ENCODE assay signal across 13 cellular contexts in genomic region chr9:3880851-3881250, GRCh38.
DNase-seq lines count a peak whose midpoint lies in the region; ATAC-seq and TF ChIP-seq lines count a peak whose summit lies in the region.
"Had no signal": no experiment of that assay in that cellular context is flagged by ENCODE, and none has a peak within 500 bp of the region (broad histone marks: within the 10 kb centered on the region; RNA-seq: fewer than 3 reads in every experiment).

No MANE protein-coding gene starts in this region.

- DNase-seq in GM04503 (ENCODE audit: low read depth) = peak; percentile 95
- DNase-seq in fibroblast of mammary gland (ENCODE audit: low read depth) = peak; percentile 99
- DNase-seq in skeletal muscle cell (ENCODE audit: low read depth) = peak; percentile 95
- DNase-seq in NCI-H1417 treated with DMSO at 0.1 percent for 48 hours (lab: John Stamatoyannopoulos, UW) = no peak
- no peak for DNase-seq in stomach
- DNase-seq: activated naive CD8-positive, alpha-beta T cell treated with anti-CD3 and anti-CD28 coated beads, Interleukin-2, amount 10 ng/mL, durations not matched to agents 7 days and 5 days; effector memory CD4-positive, alpha-beta T cell; NK-92 treated with Interleukin-12 subunit alpha and Interleukin-12 subunit beta, amount 100 ng/mL, for 24 hours; T-cell had no signal

- TF ChIP-seq EP300 in stomach (IDR thresholded peaks at IDR 0.05) = no peak

- H3K27ac Mint-ChIP-seq in T-helper 1 cell treated with Interleukin-12 subunit alpha and Interleukin-12 subunit beta and Interleukin-4 antibody, amounts not matched to agents 30 μg/mL and 1 μg/mL, for 36 hours = peak overlapping the region; percentile 18
- H3K27ac Mint-ChIP-seq: activated naive CD8-positive, alpha-beta T cell treated with anti-CD3 and anti-CD28 coated beads, Interleukin-2, amount 10 ng/mL, durations not matched to agents 7 days and 5 days; T-cell had no signal

- H3K36me3 ChIP-seq in stomach = peaks cover 0 to 10% (median 3%) of the 10 kb centered on the region in 4 donors

- no peaks in the 10 kb centered on the region for H3K9me3 ChIP-seq in stomach

- peaks cover 8% of the 10 kb centered on the region for H3K4me1 Mint-ChIP-seq in T-helper 1 cell treated with Interleukin-12 subunit alpha and Interleukin-12 subunit beta and Interleukin-4 antibody, amounts not matched to agents 30 μg/mL and 1 μg/mL, for 36 hours (ENCODE audit: low read depth)
- H3K4me1 Mint-ChIP-seq: activated naive CD8-positive, alpha-beta T cell treated with anti-CD3 and anti-CD28 coated beads, Interleukin-2, amount 10 ng/mL, durations not matched to agents 7 days and 5 days; T-cell had no signal

- WGBS in stomach, 5 donors = 0 to 90% (median 57%) methylated on average over 1 of the region's 1 CpG

- H3K4me3 ChIP-seq in fibroblast of mammary gland (ENCODE audit: control insufficient read depth, low read depth, low read length) = no peak overlapping the region
- H3K4me3 ChIP-seq in skeletal muscle cell (ENCODE audit: low read depth, low read length) = no peak overlapping the region
- H3K4me3 ChIP-seq in stomach = no peak overlapping the region
- H3K4me3 ChIP-seq: skin epidermis had no signal

- TF ChIP-seq CTCF in fibroblast of mammary gland (conservative IDR thresholded peaks at IDR 0.05; ENCODE audit: control insufficient read depth, insufficient read depth, low read depth, low read length) = no peak
- TF ChIP-seq CTCF in stomach (IDR thresholded peaks at IDR 0.05) = no peak

- no peaks in the 10 kb centered on the region for H3K27me3 Mint-ChIP-seq in T-helper 1 cell treated with Interleukin-12 subunit alpha and Interleukin-12 subunit beta and Interleukin-4 antibody, amounts not matched to agents 30 μg/mL and 1 μg/mL, for 36 hours (ENCODE audit: low read depth)

- no peaks in the 10 kb centered on the region for H3K36me3 Mint-ChIP-seq in T-helper 1 cell treated with Interleukin-12 subunit alpha and Interleukin-12 subunit beta and Interleukin-4 antibody, amounts not matched to agents 30 μg/mL and 1 μg/mL, for 36 hours (ENCODE audit: low read depth)
- H3K36me3 Mint-ChIP-seq: activated naive CD8-positive, alpha-beta T cell treated with anti-CD3 and anti-CD28 coated beads, Interleukin-2, amount 10 ng/mL, durations not matched to agents 7 days and 5 days; T-cell had no signal

- peaks cover 4% of the 10 kb centered on the region for H3K9me3 Mint-ChIP-seq in T-helper 1 cell treated with Interleukin-12 subunit alpha and Interleukin-12 subunit beta and Interleukin-4 antibody, amounts not matched to agents 30 μg/mL and 1 μg/mL, for 36 hours

- intact Hi-C loops in stomach (cut with DNase I; ENCODE audit: low total_unique reads) = no loop called here

- peaks cover 0 to 1% (median 0%) of the 10 kb centered on the region in 4 donors for H3K4me1 ChIP-seq in stomach

- no peak overlapping the region for H3K4me3 Mint-ChIP-seq in T-helper 1 cell treated with Interleukin-12 subunit alpha and Interleukin-12 subunit beta and Interleukin-4 antibody, amounts not matched to agents 30 μg/mL and 1 μg/mL, for 36 hours
- H3K4me3 Mint-ChIP-seq: activated naive CD8-positive, alpha-beta T cell treated with anti-CD3 and anti-CD28 coated beads, Interleukin-2, amount 10 ng/mL, durations not matched to agents 7 days and 5 days; T-cell had no signal

- H3K27me3 ChIP-seq in stomach = no peaks in the 10 kb centered on the region

- ATAC-seq in GM18907 (IDR thresholded peaks at IDR 0.05; ENCODE audit: unreplicated experiment) = no peak
- no peak for ATAC-seq in HG02759 (IDR thresholded peaks at IDR 0.05; ENCODE audit: unreplicated experiment)
- ATAC-seq: T-cell had no signal

- H3K27ac ChIP-seq in stomach = no peak overlapping the region

- no peak for TF ChIP-seq POLR2A in stomach (IDR thresholded peaks at IDR 0.05)

Comparison
In these comparisons a context has a peak if more than half of its experiments do, and no peak if none do; other contexts are left out.
1. DNase-seq: peak in GM04503 (single experiment), fibroblast of mammary gland (single experiment) and skeletal muscle cell (single experiment); none in NCI-H1417 treated with DMSO at 0.1 percent for 48 hours (single experiment) and stomach (single experiment).